ENCODE assay signal across 1 cellular context in genomic region chr10:80598084-80598798, GRCh38.
TF ChIP-seq lines count a peak whose summit lies in the region.

No MANE protein-coding gene starts in this region.

TF ChIP-seq in GM12878, 131 proteins besides CTCF, POLR2A, EP300 and RAD21 (continued from another document):
- no peak for TF ChIP-seq KAT2A (conservative IDR thresholded peaks at IDR 0.05; ENCODE audit: control insufficient read depth, low read depth, low read length)
- TF ChIP-seq IKZF2 (IDR thresholded peaks at IDR 0.05): peak; percentile 86 to 93
- no peak for TF ChIP-seq HDAC6 (IDR thresholded peaks at IDR 0.05; ENCODE audit: unreplicated experiment)
- TF ChIP-seq FOS (IDR thresholded peaks at IDR 0.05; ENCODE audit: borderline replicate concordance, extremely low read depth, insufficient read length): no peak
- peak; percentile 67; the same call in 1 of the 2 replicates for TF ChIP-seq SPI1 (IDR thresholded peaks at IDR 0.05; ENCODE audit: borderline replicate concordance, insufficient read depth, low read depth, low read length)
- no peak for TF ChIP-seq PRDM15 (CRISPR knock-in tag; IDR thresholded peaks at IDR 0.05)
- TF ChIP-seq PAX8 (IDR thresholded peaks at IDR 0.05): no peak
- no peak for TF ChIP-seq TCF12 (IDR thresholded peaks at IDR 0.05; ENCODE audit: low read depth, low read length)
